Comparison of ENCODE assay signal across 18 cellular contexts in the genomic region with DNA sequence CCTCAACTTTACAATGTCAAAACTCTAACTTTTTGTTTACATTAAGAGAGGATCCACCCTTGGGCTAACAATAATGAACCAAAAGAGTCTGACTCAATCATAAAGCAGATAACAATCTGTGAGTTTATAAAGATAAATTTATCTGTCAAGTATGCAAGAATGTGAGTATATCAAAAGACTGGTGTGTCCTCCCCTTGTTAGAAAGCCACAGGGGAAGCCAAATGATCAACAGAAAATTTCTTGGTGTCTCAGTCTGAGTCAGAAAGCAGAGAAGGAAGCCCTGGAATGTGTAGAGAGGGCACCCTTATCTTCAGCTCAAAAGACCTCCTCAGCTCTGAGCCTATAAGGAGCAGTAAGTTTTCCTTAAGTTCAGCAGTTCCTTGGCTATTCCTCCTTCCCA. TPM values are rescaled to one million over a fixed set of nuclear protein-coding genes. Genes with fewer than 3 reads are reported as not detected.
DNase-seq lines count a peak whose midpoint lies in the region; ATAC-seq and TF ChIP-seq lines count a peak whose summit lies in the region.
"Had no signal": no experiment of that assay in that cellular context is flagged by ENCODE, and none has a peak within 500 bp of the region (broad histone marks: within the 10 kb centered on the region; RNA-seq: fewer than 3 reads in every experiment).

No MANE protein-coding gene starts in this region.

- no peak overlapping the region for H2AK5ac ChIP-seq in IMR-90 (ENCODE audit: low read depth, low read length)

- no peak for TF ChIP-seq RAD21 in IMR-90 (IDR thresholded peaks at IDR 0.05; ENCODE audit: low read length)

- H3K27me3 ChIP-seq in IMR-90 (ENCODE audit: control insufficient read depth, insufficient read depth, low read length), result peaks cover 20% of the 10 kb centered on the region
- H3K27me3 ChIP-seq: Peyer's patch had no signal

- peaks cover 3% of the 10 kb centered on the region; the same call in 1 of the 2 replicates for H3K9me1 ChIP-seq in IMR-90 (ENCODE audit: insufficient read depth, low read length)

- H3K36me3 ChIP-seq in IMR-90 (ENCODE audit: control insufficient read depth, insufficient read depth, low read length), result no peaks in the 10 kb centered on the region
- H3K36me3 ChIP-seq: adrenal gland, Peyer's patch had no signal

- H2BK20ac ChIP-seq in IMR-90 (ENCODE audit: low read depth, low read length), result no peak overlapping the region; the same call in 1 of the 2 replicates

- H4K8ac ChIP-seq in IMR-90 (ENCODE audit: low read depth in 2 of 2, low read length in 2 of 2), result no peak overlapping the region

- H3K9ac ChIP-seq in IMR-90 (ENCODE audit: low read depth, low read length), result no peak overlapping the region

- in situ Hi-C loops in IMR-90 (cut with MboI; ENCODE audit: low sequenced_read_pairs), result loop anchor here (5.0 kb wide), 1 partner anchor 55 kb away; no protein-coding TSS in a partner anchor

- no TSS peak for BruUV-seq in IMR-90 (replicated peaks; lab: Mats Ljungman, UMichigan)

- TF ChIP-seq POLR2A in IMR-90 (IDR thresholded peaks at IDR 0.05; ENCODE audit: low read depth, low read length), result no peak

- H3K9me3 ChIP-seq in IMR-90 (ENCODE audit: control insufficient read depth, insufficient read depth, low read length), result no peaks in the 10 kb centered on the region
- H3K9me3 ChIP-seq: adrenal gland, Peyer's patch had no signal

- no peak overlapping the region for H2BK120ac ChIP-seq in IMR-90 (ENCODE audit: low read depth, low read length)

- no peak overlapping the region for H3K56ac ChIP-seq in IMR-90 (ENCODE audit: extremely low read depth, insufficient read depth, low read length)

- no peak overlapping the region for H2BK15ac ChIP-seq in IMR-90 (ENCODE audit: low read depth, low read length)

- no peak overlapping the region for H3K4me2 ChIP-seq in IMR-90 (ENCODE audit: low read depth, low read length)

- no peaks in the 10 kb centered on the region for H4K20me1 ChIP-seq in IMR-90 (ENCODE audit: insufficient read depth, low read length)

- H3K18ac ChIP-seq in IMR-90 (ENCODE audit: low read depth, low read length), result no peak overlapping the region

- no peak overlapping the region for H3K4me3 ChIP-seq in IMR-90 (ENCODE audit: insufficient read depth, low read depth, low read length)
- H3K4me3 ChIP-seq: adrenal gland, Peyer's patch had no signal

- intact Hi-C loops in IMR-90 (cut with micrococcal nuclease), result no loop called here

- H2AFZ ChIP-seq in IMR-90 (replicated peaks; ENCODE audit: low read length, poor library complexity), result peak overlapping the region; percentile 2

- POLR2A ChIA-PET in IMR-90 (lab: Charles Lee; ENCODE audit: unreplicated experiment), result no interaction called here

- DNase-seq in IMR-90 (peak; percentile 55), kidney glomerular epithelial cell (lab: John Stamatoyannopoulos, UW) (peak; percentile 60), NCI-H526 (lab: John Stamatoyannopoulos, UW) (no peak), iPS-NIHi11 (ENCODE audit: low spot score) (no peak), activated gamma-delta T cell (lab: John Stamatoyannopoulos, UW) (no peak)
- DNase-seq: adrenal gland; immature natural killer cell; NCI-H1105 treated with DMSO at 0.1 percent for 48 hours; NCI-H345; Peyer's patch; stimulated activated CD4-positive, alpha-beta T cell treated with anti-CD3 and anti-CD28 coated beads, Interleukin-2, amount 100 ng/mL, for 24 hours had no signal

- H4K91ac ChIP-seq in IMR-90 (ENCODE audit: insufficient read depth, low read depth, low read length), result no peak overlapping the region

- no peak overlapping the region for H4K5ac ChIP-seq in IMR-90 (ENCODE audit: low read depth, low read length)

- H2AK9ac ChIP-seq in IMR-90 (replicated peaks; ENCODE audit: low read depth, low read length, poor library complexity), result no peak overlapping the region

- CTCF ChIA-PET in IMR-90 (lab: Yijun Ruan, JAX), result interaction anchor here (1.2 kb wide), 1 partner anchor 47 kb away, joined by 3 read pairs; no protein-coding TSS in a partner anchor

- H3K14ac ChIP-seq in IMR-90 (replicated peaks; ENCODE audit: low read depth, low read length), result no peak overlapping the region

- dilution Hi-C loops in IMR-90 (cut with HindIII; ENCODE audit: low sequenced_read_pairs, unreplicated experiment), result no loop called here

- H3K27ac ChIP-seq in C4-2B, result peak overlapping the region; percentile 46; the same call in 1 of the 2 replicates
- H3K27ac ChIP-seq in IMR-90 (ENCODE audit: insufficient read depth, low read length), result no peak overlapping the region
- H3K27ac ChIP-seq in VCaP, result peak overlapping the region; percentile 43
- H3K27ac ChIP-seq: adrenal gland, Peyer's patch had no signal

- no peak overlapping the region for H3K23ac ChIP-seq in IMR-90 (ENCODE audit: low read depth, low read length)

- no peak overlapping the region for H3K4ac ChIP-seq in IMR-90 (ENCODE audit: low read depth, low read length)

- peaks cover 4% of the 10 kb centered on the region; the same call in 1 of the 2 replicates for H3K4me1 ChIP-seq in IMR-90 (ENCODE audit: control insufficient read depth, insufficient read depth, low read length)
- H3K4me1 ChIP-seq: Peyer's patch had no signal

- TF ChIP-seq CTCF in C4-2B (conservative IDR thresholded peaks at IDR 0.05) (no peak), IMR-90 (conservative IDR thresholded peaks at IDR 0.05; ENCODE audit: low read depth, low read length) (no peak), VCaP (conservative IDR thresholded peaks at IDR 0.05) (no peak)

- H2BK5ac ChIP-seq in IMR-90 (ENCODE audit: low read depth, low read length, poor library complexity, severe bottlenecking), result no peak overlapping the region

- ATAC-seq in IMR-90 (ENCODE audit: low read depth), result peak; percentile 87
- ATAC-seq in GM18861 (IDR thresholded peaks at IDR 0.05; ENCODE audit: unreplicated experiment), result no peak
- ATAC-seq: HepG2 had no signal

- no peaks in the 10 kb centered on the region for H3K79me1 ChIP-seq in IMR-90 (ENCODE audit: low read depth in 1 of 2, low read length in 2 of 2)

TF ChIP-seq in IMR-90, 13 proteins besides CTCF, POLR2A, EP300 and RAD21:
- TF ChIP-seq MXI1 (IDR thresholded peaks at IDR 0.05; ENCODE audit: borderline replicate concordance, low read depth, low read length) (no peak), CHD1 (IDR thresholded peaks at IDR 0.05; ENCODE audit: low read depth, low read length) (no peak), RCOR1 (IDR thresholded peaks at IDR 0.05; ENCODE audit: insufficient replicate concordance, low read length) (no peak), MAFK (IDR thresholded peaks at IDR 0.05; ENCODE audit: low read depth, low read length) (no peak), SMC3 (IDR thresholded peaks at IDR 0.05; ENCODE audit: low read depth, low read length) (no peak), FOS (IDR thresholded peaks at IDR 0.05; ENCODE audit: low read depth, low read length) (no peak), RFX5 (IDR thresholded peaks at IDR 0.05; ENCODE audit: low read depth, low read length) (no peak), NFE2L2 (IDR thresholded peaks at IDR 0.05; ENCODE audit: low read depth, low read length) (no peak), CEBPB (IDR thresholded peaks at IDR 0.05; ENCODE audit: low read depth, low read length) (no peak), BHLHE40 (IDR thresholded peaks at IDR 0.05; ENCODE audit: low read depth, low read length) (no peak), MAZ (IDR thresholded peaks at IDR 0.05; ENCODE audit: borderline replicate concordance, low read depth, low read length) (no peak)
- TF ChIP-seq, protein P1, sequence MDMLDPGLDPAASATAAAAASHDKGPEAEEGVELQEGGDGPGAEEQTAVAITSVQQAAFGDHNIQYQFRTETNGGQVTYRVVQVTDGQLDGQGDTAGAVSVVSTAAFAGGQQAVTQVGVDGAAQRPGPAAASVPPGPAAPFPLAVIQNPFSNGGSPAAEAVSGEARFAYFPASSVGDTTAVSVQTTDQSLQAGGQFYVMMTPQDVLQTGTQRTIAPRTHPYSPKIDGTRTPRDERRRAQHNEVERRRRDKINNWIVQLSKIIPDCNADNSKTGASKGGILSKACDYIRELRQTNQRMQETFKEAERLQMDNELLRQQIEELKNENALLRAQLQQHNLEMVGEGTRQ (IDR thresholded peaks at IDR 0.05; ENCODE audit: low read depth, low read length), result no peak
- TF ChIP-seq, protein P2, sequence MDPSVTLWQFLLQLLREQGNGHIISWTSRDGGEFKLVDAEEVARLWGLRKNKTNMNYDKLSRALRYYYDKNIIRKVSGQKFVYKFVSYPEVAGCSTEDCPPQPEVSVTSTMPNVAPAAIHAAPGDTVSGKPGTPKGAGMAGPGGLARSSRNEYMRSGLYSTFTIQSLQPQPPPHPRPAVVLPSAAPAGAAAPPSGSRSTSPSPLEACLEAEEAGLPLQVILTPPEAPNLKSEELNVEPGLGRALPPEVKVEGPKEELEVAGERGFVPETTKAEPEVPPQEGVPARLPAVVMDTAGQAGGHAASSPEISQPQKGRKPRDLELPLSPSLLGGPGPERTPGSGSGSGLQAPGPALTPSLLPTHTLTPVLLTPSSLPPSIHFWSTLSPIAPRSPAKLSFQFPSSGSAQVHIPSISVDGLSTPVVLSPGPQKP (IDR thresholded peaks at IDR 0.05; ENCODE audit: borderline replicate concordance, low read depth, low read length), result no peak

RNA-seq across cellular contexts. Expression of a gene that starts 13.9 kb away (rescaled TPM):
- 3.0 and 5.8 TPM in 2 replicates for total RNA-seq in IMR-90 (2012; rRNA removed)
- 1.2 and 1.4 TPM in 2 replicates for polyA plus RNA-seq in IMR-90 (2012; rRNA removed)
- 0.42 and 0.84 TPM in 2 replicates for polyA plus RNA-seq in IMR-90 (2012; cell fraction: cytosol; rRNA removed)
- polyA plus RNA-seq in IMR-90 (2012; cell fraction: nucleus; rRNA removed; ENCODE audit: low replicate concordance), result 0.33 and 0.53 TPM in 2 replicates

RNA-seq across cellular contexts. Expression of a gene that starts 30.3 kb away (rescaled TPM):
- total RNA-seq in IMR-90 (2012; rRNA removed), result not detected in 2 replicates
- polyA plus RNA-seq in IMR-90 (2012; rRNA removed), result not detected in 2 replicates
- polyA plus RNA-seq in IMR-90 (2012; cell fraction: cytosol; rRNA removed), result not detected in 2 replicates
- polyA plus RNA-seq in IMR-90 (2012; cell fraction: nucleus; rRNA removed; ENCODE audit: low replicate concordance), result 0.06 TPM in 1 of 2 replicates, not detected in the other
- total RNA-seq: dermis microvascular lymphatic vessel endothelial cell, HepG2, pulmonary artery endothelial cell had no signal
- polyA plus RNA-seq: CD14-positive monocyte, HepG2 had no signal

RNA-seq across cellular contexts. Expression of a gene that starts 51.8 kb away (rescaled TPM):
- total RNA-seq in IMR-90 (2012; rRNA removed), result not detected in 2 replicates
- polyA plus RNA-seq in IMR-90 (2012; rRNA removed), result not detected in 2 replicates
- not detected in 2 replicates for polyA plus RNA-seq in IMR-90 (2012; cell fraction: cytosol; rRNA removed)
- not detected in 2 replicates for polyA plus RNA-seq in IMR-90 (2012; cell fraction: nucleus; rRNA removed; ENCODE audit: low replicate concordance)
- total RNA-seq: dermis microvascular lymphatic vessel endothelial cell, HepG2, pulmonary artery endothelial cell had no signal
- polyA plus RNA-seq: CD14-positive monocyte, HepG2, immature natural killer cell had no signal

Comparison
In these comparisons a context has a peak if more than half of its experiments do, and no peak if none do; other contexts are left out.
1. DNase-seq: peak in IMR-90 (single experiment) and kidney glomerular epithelial cell (single experiment); none in NCI-H526 (0 of 2), iPS-NIHi11 (single experiment) and activated gamma-delta T cell (single experiment).